22 cellular contexts compared by ENCODE assay signal in genomic region chr4:174018236-174018635, GRCh38.
"Had no signal": no experiment of that assay in that cellular context is flagged by ENCODE, and none has a peak within 500 bp of the region (broad histone marks: within the 10 kb centered on the region; RNA-seq: fewer than 3 reads in every experiment).

No MANE protein-coding gene starts in this region.

- H3K27me3 Mint-ChIP-seq: IgD-negative memory B cell had no signal

- H3K9me3 Mint-ChIP-seq: T-cell had no signal

- H3K27ac ChIP-seq: HL-60 had no signal

- H3K4me2 ChIP-seq: SK-N-SH had no signal

- H3K9me3 ChIP-seq: SK-N-SH had no signal

- H3K9ac ChIP-seq: SK-N-SH had no signal

- H3K36me3 Mint-ChIP-seq: T-cell had no signal

- H3K4me1 Mint-ChIP-seq: IgD-negative memory B cell, T-cell had no signal

- DNase-seq: Karpas-422, KBM-7, MM.1S, NCI-H1048, NCI-H1105, NCI-H1417, NCI-H1436 treated with DMSO at 0.1 percent for 48 hours, NCI-H1694, NCI-H187 treated with DMSO at 0.1 percent for 48 hours, NCI-H2029 treated with DMSO at 0.1 percent for 48 hours, NCI-H2107, NCI-H2227 treated with DMSO at 0.1 percent for 48 hours, NCI-H524 treated with DMSO at 0.1 percent for 48 hours, NCI-H69, NCI-H774, RPMI8226, SHP77, SK-N-SH, SW 1271, T-cell had no signal

- H3K27ac Mint-ChIP-seq: IgD-negative memory B cell, T-cell had no signal

- H3K4me3 Mint-ChIP-seq: IgD-negative memory B cell, T-cell had no signal
